Comparison of ENCODE assay signal across 1 cellular context in genomic region chr12:6470375-6471163, GRCh38.
TF ChIP-seq lines count a peak whose summit lies in the region.

Gene VAMP1 (minus strand): TSS chr12:6470677. CDS start chr12:6470531, 146 bp downstream.

TF ChIP-seq in SK-N-SH, 30 proteins besides CTCF, POLR2A, EP300 and RAD21 (continued from another document):
- TF ChIP-seq MAX (IDR thresholded peaks at IDR 0.05; ENCODE audit: low read depth): peak; percentile 78
- TF ChIP-seq YY1 (IDR thresholded peaks at IDR 0.05; ENCODE audit: low read depth): peak; percentile 74
- peak; percentile 98 for TF ChIP-seq PBX3 (IDR thresholded peaks at IDR 0.05)
- peak; percentile 100 for TF ChIP-seq POLR2AphosphoS5 (IDR thresholded peaks at IDR 0.05; ENCODE audit: low read depth, low read length)
- TF ChIP-seq FOXJ3 (CRISPR knock-in tag; IDR thresholded peaks at IDR 0.05): no peak
- no peak for TF ChIP-seq RCOR1 (IDR thresholded peaks at IDR 0.05; ENCODE audit: low read length)
- TF ChIP-seq MXI1 (IDR thresholded peaks at IDR 0.05; ENCODE audit: low read depth, low read length): peak; percentile 79
- TF ChIP-seq IRF3 (IDR thresholded peaks at IDR 0.05; ENCODE audit: low read depth, low read length): 0 out of 2 replicates have a peak, but pooled peaks have one; percentile 17
